2 cellular contexts compared by ENCODE assay signal in the genomic region with DNA sequence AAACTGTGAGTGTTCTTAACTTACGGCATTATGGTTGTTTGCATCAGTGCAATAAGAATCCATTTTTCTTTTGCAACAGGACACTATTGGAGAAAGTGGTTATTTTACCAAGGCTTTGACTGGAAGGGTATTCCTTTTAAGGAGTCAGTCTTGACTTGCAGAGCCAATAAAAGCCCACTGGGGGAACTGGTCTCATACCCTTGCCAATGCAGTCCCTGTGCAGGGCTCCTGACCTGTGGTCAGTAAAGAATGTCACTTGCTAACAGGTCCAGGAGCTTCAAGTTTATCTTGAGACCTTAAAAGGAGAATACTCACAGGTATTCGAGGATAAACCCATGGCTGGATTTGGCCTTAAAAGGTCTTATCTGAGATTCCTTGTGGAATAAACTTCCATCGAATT.
TF ChIP-seq lines count a peak whose summit lies in the region.

No MANE protein-coding gene starts in this region.

TF ChIP-seq in GM23338, 12 proteins besides CTCF, POLR2A, EP300 and RAD21 (continues in another document):
- TF ChIP-seq EZH2 (IDR thresholded peaks at IDR 0.05; ENCODE audit: low read depth, unreplicated experiment) (no peak), STAT1 (IDR thresholded peaks at IDR 0.05; ENCODE audit: unreplicated experiment) (no peak), ZNF331 (CRISPR knock-in tag; IDR thresholded peaks at IDR 0.05; ENCODE audit: low read depth) (no peak), REST (IDR thresholded peaks at IDR 0.05; ENCODE audit: unreplicated experiment) (no peak), CREB1 (CRISPR knock-in tag; IDR thresholded peaks at IDR 0.05; ENCODE audit: low read depth) (no peak), ZNF114 (CRISPR knock-in tag; IDR thresholded peaks at IDR 0.05) (no peak), JUNB (IDR thresholded peaks at IDR 0.05; ENCODE audit: unreplicated experiment) (no peak), EZH2phosphoT487 (IDR thresholded peaks at IDR 0.05; ENCODE audit: unreplicated experiment) (no peak)
- TF ChIP-seq, protein P1, sequence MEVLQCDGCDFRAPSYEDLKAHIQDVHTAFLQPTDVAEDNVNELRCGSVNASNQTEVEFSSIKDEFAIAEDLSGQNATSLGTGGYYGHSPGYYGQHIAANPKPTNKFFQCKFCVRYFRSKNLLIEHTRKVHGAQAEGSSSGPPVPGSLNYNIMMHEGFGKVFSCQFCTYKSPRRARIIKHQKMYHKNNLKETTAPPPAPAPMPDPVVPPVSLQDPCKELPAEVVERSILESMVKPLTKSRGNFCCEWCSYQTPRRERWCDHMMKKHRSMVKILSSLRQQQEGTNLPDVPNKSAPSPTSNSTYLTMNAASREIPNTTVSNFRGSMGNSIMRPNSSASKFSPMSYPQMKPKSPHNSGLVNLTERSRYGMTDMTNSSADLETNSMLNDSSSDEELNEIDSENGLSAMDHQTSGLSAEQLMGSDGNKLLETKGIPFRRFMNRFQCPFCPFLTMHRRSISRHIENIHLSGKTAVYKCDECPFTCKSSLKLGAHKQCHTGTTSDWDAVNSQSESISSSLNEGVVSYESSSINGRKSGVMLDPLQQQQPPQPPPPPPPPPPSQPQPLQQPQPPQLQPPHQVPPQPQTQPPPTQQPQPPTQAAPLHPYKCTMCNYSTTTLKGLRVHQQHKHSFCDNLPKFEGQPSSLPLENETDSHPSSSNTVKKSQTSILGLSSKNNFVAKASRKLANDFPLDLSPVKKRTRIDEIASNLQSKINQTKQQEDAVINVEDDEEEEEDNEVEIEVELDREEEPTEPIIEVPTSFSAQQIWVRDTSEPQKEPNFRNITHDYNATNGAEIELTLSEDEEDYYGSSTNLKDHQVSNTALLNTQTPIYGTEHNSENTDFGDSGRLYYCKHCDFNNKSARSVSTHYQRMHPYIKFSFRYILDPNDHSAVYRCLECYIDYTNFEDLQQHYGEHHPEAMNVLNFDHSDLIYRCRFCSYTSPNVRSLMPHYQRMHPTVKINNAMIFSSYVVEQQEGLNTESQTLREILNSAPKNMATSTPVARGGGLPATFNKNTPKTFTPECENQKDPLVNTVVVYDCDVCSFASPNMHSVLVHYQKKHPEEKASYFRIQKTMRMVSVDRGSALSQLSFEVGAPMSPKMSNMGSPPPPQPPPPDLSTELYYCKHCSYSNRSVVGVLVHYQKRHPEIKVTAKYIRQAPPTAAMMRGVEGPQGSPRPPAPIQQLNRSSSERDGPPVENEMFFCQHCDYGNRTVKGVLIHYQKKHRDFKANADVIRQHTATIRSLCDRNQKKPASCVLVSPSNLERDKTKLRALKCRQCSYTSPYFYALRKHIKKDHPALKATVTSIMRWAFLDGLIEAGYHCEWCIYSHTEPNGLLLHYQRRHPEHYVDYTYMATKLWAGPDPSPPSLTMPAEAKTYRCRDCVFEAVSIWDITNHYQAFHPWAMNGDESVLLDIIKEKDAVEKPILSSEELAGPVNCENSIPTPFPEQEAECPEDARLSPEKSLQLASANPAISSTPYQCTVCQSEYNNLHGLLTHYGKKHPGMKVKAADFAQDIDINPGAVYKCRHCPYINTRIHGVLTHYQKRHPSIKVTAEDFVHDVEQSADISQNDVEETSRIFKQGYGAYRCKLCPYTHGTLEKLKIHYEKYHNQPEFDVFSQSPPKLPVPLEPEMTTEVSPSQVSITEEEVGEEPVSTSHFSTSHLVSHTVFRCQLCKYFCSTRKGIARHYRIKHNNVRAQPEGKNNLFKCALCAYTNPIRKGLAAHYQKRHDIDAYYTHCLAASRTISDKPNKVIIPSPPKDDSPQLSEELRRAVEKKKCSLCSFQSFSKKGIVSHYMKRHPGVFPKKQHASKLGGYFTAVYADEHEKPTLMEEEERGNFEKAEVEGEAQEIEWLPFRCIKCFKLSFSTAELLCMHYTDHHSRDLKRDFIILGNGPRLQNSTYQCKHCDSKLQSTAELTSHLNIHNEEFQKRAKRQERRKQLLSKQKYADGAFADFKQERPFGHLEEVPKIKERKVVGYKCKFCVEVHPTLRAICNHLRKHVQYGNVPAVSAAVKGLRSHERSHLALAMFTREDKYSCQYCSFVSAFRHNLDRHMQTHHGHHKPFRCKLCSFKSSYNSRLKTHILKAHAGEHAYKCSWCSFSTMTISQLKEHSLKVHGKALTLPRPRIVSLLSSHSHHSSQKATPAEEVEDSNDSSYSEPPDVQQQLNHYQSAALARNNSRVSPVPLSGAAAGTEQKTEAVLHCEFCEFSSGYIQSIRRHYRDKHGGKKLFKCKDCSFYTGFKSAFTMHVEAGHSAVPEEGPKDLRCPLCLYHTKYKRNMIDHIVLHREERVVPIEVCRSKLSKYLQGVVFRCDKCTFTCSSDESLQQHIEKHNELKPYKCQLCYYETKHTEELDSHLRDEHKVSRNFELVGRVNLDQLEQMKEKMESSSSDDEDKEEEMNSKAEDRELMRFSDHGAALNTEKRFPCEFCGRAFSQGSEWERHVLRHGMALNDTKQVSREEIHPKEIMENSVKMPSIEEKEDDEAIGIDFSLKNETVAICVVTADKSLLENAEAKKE (CRISPR knock-in tag; IDR thresholded peaks at IDR 0.05): no peak
- TF ChIP-seq, protein P2, sequence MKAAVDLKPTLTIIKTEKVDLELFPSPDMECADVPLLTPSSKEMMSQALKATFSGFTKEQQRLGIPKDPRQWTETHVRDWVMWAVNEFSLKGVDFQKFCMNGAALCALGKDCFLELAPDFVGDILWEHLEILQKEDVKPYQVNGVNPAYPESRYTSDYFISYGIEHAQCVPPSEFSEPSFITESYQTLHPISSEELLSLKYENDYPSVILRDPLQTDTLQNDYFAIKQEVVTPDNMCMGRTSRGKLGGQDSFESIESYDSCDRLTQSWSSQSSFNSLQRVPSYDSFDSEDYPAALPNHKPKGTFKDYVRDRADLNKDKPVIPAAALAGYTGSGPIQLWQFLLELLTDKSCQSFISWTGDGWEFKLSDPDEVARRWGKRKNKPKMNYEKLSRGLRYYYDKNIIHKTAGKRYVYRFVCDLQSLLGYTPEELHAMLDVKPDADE (IDR thresholded peaks at IDR 0.05): no peak

TF ChIP-seq in WTC11, 78 proteins besides CTCF, POLR2A, EP300 and RAD21:
- TF ChIP-seq ATF1 (CRISPR knock-in tag; IDR thresholded peaks at IDR 0.05): no peak
- TF ChIP-seq, protein P3, sequence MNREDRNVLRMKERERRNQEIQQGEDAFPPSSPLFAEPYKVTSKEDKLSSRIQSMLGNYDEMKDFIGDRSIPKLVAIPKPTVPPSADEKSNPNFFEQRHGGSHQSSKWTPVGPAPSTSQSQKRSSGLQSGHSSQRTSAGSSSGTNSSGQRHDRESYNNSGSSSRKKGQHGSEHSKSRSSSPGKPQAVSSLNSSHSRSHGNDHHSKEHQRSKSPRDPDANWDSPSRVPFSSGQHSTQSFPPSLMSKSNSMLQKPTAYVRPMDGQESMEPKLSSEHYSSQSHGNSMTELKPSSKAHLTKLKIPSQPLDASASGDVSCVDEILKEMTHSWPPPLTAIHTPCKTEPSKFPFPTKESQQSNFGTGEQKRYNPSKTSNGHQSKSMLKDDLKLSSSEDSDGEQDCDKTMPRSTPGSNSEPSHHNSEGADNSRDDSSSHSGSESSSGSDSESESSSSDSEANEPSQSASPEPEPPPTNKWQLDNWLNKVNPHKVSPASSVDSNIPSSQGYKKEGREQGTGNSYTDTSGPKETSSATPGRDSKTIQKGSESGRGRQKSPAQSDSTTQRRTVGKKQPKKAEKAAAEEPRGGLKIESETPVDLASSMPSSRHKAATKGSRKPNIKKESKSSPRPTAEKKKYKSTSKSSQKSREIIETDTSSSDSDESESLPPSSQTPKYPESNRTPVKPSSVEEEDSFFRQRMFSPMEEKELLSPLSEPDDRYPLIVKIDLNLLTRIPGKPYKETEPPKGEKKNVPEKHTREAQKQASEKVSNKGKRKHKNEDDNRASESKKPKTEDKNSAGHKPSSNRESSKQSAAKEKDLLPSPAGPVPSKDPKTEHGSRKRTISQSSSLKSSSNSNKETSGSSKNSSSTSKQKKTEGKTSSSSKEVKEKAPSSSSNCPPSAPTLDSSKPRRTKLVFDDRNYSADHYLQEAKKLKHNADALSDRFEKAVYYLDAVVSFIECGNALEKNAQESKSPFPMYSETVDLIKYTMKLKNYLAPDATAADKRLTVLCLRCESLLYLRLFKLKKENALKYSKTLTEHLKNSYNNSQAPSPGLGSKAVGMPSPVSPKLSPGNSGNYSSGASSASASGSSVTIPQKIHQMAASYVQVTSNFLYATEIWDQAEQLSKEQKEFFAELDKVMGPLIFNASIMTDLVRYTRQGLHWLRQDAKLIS (CRISPR knock-in tag; IDR thresholded peaks at IDR 0.05; ENCODE audit: borderline replicate concordance): no peak
- TF ChIP-seq ZNF396 (CRISPR knock-in tag; IDR thresholded peaks at IDR 0.05; ENCODE audit: borderline replicate concordance): no peak
- TF ChIP-seq ZNF232 (CRISPR knock-in tag; IDR thresholded peaks at IDR 0.05): no peak
- TF ChIP-seq ARID4B (CRISPR knock-in tag; IDR thresholded peaks at IDR 0.05; ENCODE audit: borderline replicate concordance): no peak
- TF ChIP-seq FOXK1 (CRISPR knock-in tag; IDR thresholded peaks at IDR 0.05): no peak
- no peak for TF ChIP-seq FOXP4 (CRISPR knock-in tag; IDR thresholded peaks at IDR 0.05)
- TF ChIP-seq PRRX2 (CRISPR knock-in tag; IDR thresholded peaks at IDR 0.05): no peak
- TF ChIP-seq RELA (CRISPR knock-in tag; IDR thresholded peaks at IDR 0.05; ENCODE audit: borderline replicate concordance): no peak
- TF ChIP-seq OVOL2 (CRISPR knock-in tag; IDR thresholded peaks at IDR 0.05; ENCODE audit: borderline replicate concordance): no peak
- TF ChIP-seq, protein P4, sequence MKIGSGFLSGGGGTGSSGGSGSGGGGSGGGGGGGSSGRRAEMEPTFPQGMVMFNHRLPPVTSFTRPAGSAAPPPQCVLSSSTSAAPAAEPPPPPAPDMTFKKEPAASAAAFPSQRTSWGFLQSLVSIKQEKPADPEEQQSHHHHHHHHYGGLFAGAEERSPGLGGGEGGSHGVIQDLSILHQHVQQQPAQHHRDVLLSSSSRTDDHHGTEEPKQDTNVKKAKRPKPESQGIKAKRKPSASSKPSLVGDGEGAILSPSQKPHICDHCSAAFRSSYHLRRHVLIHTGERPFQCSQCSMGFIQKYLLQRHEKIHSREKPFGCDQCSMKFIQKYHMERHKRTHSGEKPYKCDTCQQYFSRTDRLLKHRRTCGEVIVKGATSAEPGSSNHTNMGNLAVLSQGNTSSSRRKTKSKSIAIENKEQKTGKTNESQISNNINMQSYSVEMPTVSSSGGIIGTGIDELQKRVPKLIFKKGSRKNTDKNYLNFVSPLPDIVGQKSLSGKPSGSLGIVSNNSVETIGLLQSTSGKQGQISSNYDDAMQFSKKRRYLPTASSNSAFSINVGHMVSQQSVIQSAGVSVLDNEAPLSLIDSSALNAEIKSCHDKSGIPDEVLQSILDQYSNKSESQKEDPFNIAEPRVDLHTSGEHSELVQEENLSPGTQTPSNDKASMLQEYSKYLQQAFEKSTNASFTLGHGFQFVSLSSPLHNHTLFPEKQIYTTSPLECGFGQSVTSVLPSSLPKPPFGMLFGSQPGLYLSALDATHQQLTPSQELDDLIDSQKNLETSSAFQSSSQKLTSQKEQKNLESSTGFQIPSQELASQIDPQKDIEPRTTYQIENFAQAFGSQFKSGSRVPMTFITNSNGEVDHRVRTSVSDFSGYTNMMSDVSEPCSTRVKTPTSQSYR (CRISPR knock-in tag; IDR thresholded peaks at IDR 0.05): no peak
